In genomic region chr10:100482181-100482833, GRCh38 we compare ENCODE assay signal across 8 cellular contexts. TPM values are rescaled to one million over a fixed set of nuclear protein-coding genes. Genes with fewer than 3 reads are reported as not detected.
DNase-seq lines count a peak whose midpoint lies in the region; ATAC-seq and TF ChIP-seq lines count a peak whose summit lies in the region.

No MANE protein-coding gene starts in this region.

- H3K27me3 Mint-ChIP-seq in activated T-helper 1 cell treated with anti-CD3 and anti-CD28 coated beads, Interleukin-12 subunit alpha, Interleukin-12 subunit beta, Interleukin-2, Interleukin-4 antibody, amounts not matched to agents 30 ng/mL and 10 ng/mL and 1 ng/mL, durations not matched to agents 14 hours and 24 hours and 36 hours (ENCODE audit: insufficient read depth), result no peaks in the 10 kb centered on the region

- H2AFZ ChIP-seq in PC-3 (ENCODE audit: low read length), result peak overlapping the region; percentile 86
- H2AFZ ChIP-seq in fibroblast of lung (ENCODE audit: low read length), result peak overlapping the region; percentile 4

- H3K36me3 ChIP-seq in HUES48 (ENCODE audit: control insufficient read depth, insufficient read depth, low read length), result no peaks in the 10 kb centered on the region
- no peaks in the 10 kb centered on the region for H3K36me3 ChIP-seq in PC-3 (ENCODE audit: low read depth, low read length)
- H3K36me3 ChIP-seq in fibroblast of lung (ENCODE audit: control insufficient read depth, insufficient read depth, low read length), result no peaks in the 10 kb centered on the region

- DNase-seq in PC-3 (peak; percentile 55), fibroblast of lung (ENCODE audit: low read depth in 2 of 2) (peak; percentile 66 to 68), myocyte (ENCODE audit: low read depth) (peak; percentile 74)
- DNase-seq in activated T-helper 1 cell treated with anti-CD3 and anti-CD28 coated beads, Interleukin-12 subunit alpha, Interleukin-12 subunit beta, Interleukin-2, Interleukin-4 antibody, amounts not matched to agents 30 ng/mL and 10 ng/mL and 1 ng/mL, durations not matched to agents 14 hours and 24 hours and 36 hours (ENCODE audit: low spot score), result peak; percentile 49
- peak; percentile 78 for DNase-seq in stimulated activated CD8-positive, alpha-beta memory T cell treated with anti-CD3 and anti-CD28 coated beads, Interleukin-4, amount 100 ng/mL, for 48 hours

- H3K9ac ChIP-seq in HUES48 (ENCODE audit: low read depth, low read length) (peak overlapping the region; percentile 20; the same call in 1 of the 2 replicates), PC-3 (ENCODE audit: low read length) (no peak overlapping the region), fibroblast of lung (ENCODE audit: insufficient read depth, low read length) (no peak overlapping the region)

- H3K4me1 Mint-ChIP-seq in activated T-helper 1 cell treated with anti-CD3 and anti-CD28 coated beads, Interleukin-12 subunit alpha, Interleukin-12 subunit beta, Interleukin-2, Interleukin-4 antibody, amounts not matched to agents 30 ng/mL and 10 ng/mL and 1 ng/mL, durations not matched to agents 14 hours and 24 hours and 36 hours (ENCODE audit: low read depth), result peaks cover 48% of the 10 kb centered on the region

- TF ChIP-seq CTCF in GM12875 (IDR thresholded peaks at IDR 0.05; ENCODE audit: borderline replicate concordance, insufficient read depth, low read depth, low read length) (peak; percentile 89), PC-3 (conservative IDR thresholded peaks at IDR 0.05; ENCODE audit: low read depth, low read length) (peak; percentile 84), fibroblast of lung (conservative IDR thresholded peaks at IDR 0.05 in 1 of 2, IDR thresholded peaks at IDR 0.05 in 1 of 2; ENCODE audit: low read depth in 1 of 2, low read length in 2 of 2) (peak; percentile 78 to 83)

- POLR2A ChIA-PET in PC-3 (lab: Charles Lee; ENCODE audit: unreplicated experiment), result no interaction called here

- ATAC-seq in PC-3 (peak; percentile 67), GM18519 (IDR thresholded peaks at IDR 0.05; ENCODE audit: low FRiP score, unreplicated experiment) (no peak)

- peaks cover 27% of the 10 kb centered on the region for H3K36me3 Mint-ChIP-seq in activated T-helper 1 cell treated with anti-CD3 and anti-CD28 coated beads, Interleukin-12 subunit alpha, Interleukin-12 subunit beta, Interleukin-2, Interleukin-4 antibody, amounts not matched to agents 30 ng/mL and 10 ng/mL and 1 ng/mL, durations not matched to agents 14 hours and 24 hours and 36 hours (ENCODE audit: low read depth)

- no peaks in the 10 kb centered on the region for H3F3A ChIP-seq in PC-3 (ENCODE audit: low read length, unreplicated experiment)

- no peaks in the 10 kb centered on the region for H3K79me2 ChIP-seq in PC-3 (ENCODE audit: low read length)
- no peaks in the 10 kb centered on the region for H3K79me2 ChIP-seq in fibroblast of lung (ENCODE audit: control insufficient read depth, insufficient read depth, low read length)

- no TSS peak for BruUV-seq in PC-3 (replicated peaks; lab: Mats Ljungman, UMichigan)

- intact Hi-C loops in PC-3 (cut with micrococcal nuclease), result no loop called here
- intact Hi-C loops in activated T-helper 1 cell treated with anti-CD3 and anti-CD28 coated beads, Interleukin-12 subunit alpha, Interleukin-12 subunit beta, Interleukin-2, Interleukin-4 antibody, amounts not matched to agents 30 ng/mL and 10 ng/mL and 1 ng/mL, durations not matched to agents 14 hours and 24 hours and 36 hours (cut with micrococcal nuclease), result loop anchor here (1.0 kb wide), 2 partner anchors 26 to 36 kb away; no protein-coding TSS in a partner anchor

- H3K27ac ChIP-seq in HUES48 (ENCODE audit: low read depth, low read length) (no peak overlapping the region), PC-3 (ENCODE audit: low read length) (no peak overlapping the region), fibroblast of lung (ENCODE audit: insufficient read depth, low read length) (no peak overlapping the region)

- H3K4me3 ChIP-seq in GM12875 (ENCODE audit: low read depth, low read length) (peak overlapping the region; percentile 18), HUES48 (ENCODE audit: low read depth, low read length) (peak overlapping the region; percentile 63), PC-3 (ENCODE audit: low read length) (peak overlapping the region; percentile 74), fibroblast of lung (replicated peaks in 1 of 4; ENCODE audit: control extremely low read depth in 1 of 4, insufficient read depth in 1 of 4, low read depth in 3 of 4, low read length in 4 of 4) (peak overlapping the region; percentile 39 to 50 (median 44))

- no peaks in the 10 kb centered on the region for H3K9me2 ChIP-seq in PC-3 (replicated peaks; ENCODE audit: low read length)

- H4K20me1 ChIP-seq in PC-3 (ENCODE audit: low read length), result no peaks in the 10 kb centered on the region
- H4K20me1 ChIP-seq in fibroblast of lung (ENCODE audit: control insufficient read depth, extremely low read depth, insufficient read depth, low read length), result no peaks in the 10 kb centered on the region

- peak overlapping the region; percentile 42 for H3K27ac Mint-ChIP-seq in activated T-helper 1 cell treated with anti-CD3 and anti-CD28 coated beads, Interleukin-12 subunit alpha, Interleukin-12 subunit beta, Interleukin-2, Interleukin-4 antibody, amounts not matched to agents 30 ng/mL and 10 ng/mL and 1 ng/mL, durations not matched to agents 14 hours and 24 hours and 36 hours

- CTCF ChIA-PET in PC-3 (lab: Charles Lee), result interaction anchor here (0.9 to 1.7 kb wide), 5 partner anchors 14 to 140 kb away, joined by 3 to 20 read pairs (median 3); partner anchors contain the start of gene HIF1AN

- peaks cover 41% of the 10 kb centered on the region for H3K4me1 ChIP-seq in HUES48 (ENCODE audit: control insufficient read depth, insufficient read depth, low read length)
- H3K4me1 ChIP-seq in PC-3 (ENCODE audit: insufficient read depth, low read length), result no peaks in the 10 kb centered on the region
- H3K4me1 ChIP-seq in fibroblast of lung (ENCODE audit: control insufficient read depth, extremely low read depth, insufficient read depth, low read length), result no peaks in the 10 kb centered on the region

- H3K9me3 ChIP-seq in HUES48 (ENCODE audit: control insufficient read depth, insufficient read depth, low read length) (no peaks in the 10 kb centered on the region), PC-3 (ENCODE audit: low read length) (no peaks in the 10 kb centered on the region), fibroblast of lung (ENCODE audit: control insufficient read depth, insufficient read depth, low read depth, low read length) (no peaks in the 10 kb centered on the region)

- H3K4me2 ChIP-seq in PC-3 (ENCODE audit: low read length) (peak overlapping the region; percentile 91), fibroblast of lung (ENCODE audit: extremely low read depth, insufficient read depth, low read length) (peak overlapping the region; percentile 81)

- H3K4me3 Mint-ChIP-seq in activated T-helper 1 cell treated with anti-CD3 and anti-CD28 coated beads, Interleukin-12 subunit alpha, Interleukin-12 subunit beta, Interleukin-2, Interleukin-4 antibody, amounts not matched to agents 30 ng/mL and 10 ng/mL and 1 ng/mL, durations not matched to agents 14 hours and 24 hours and 36 hours, result peak overlapping the region; percentile 79

- H3K27me3 ChIP-seq in HUES48 (ENCODE audit: control insufficient read depth, insufficient read depth, low read length) (peaks cover 82% of the 10 kb centered on the region), PC-3 (ENCODE audit: low read length) (peaks cover 12% of the 10 kb centered on the region), fibroblast of lung (ENCODE audit: control insufficient read depth, insufficient read depth, low read length) (peaks cover 27% of the 10 kb centered on the region)

- H3K9me3 Mint-ChIP-seq in activated T-helper 1 cell treated with anti-CD3 and anti-CD28 coated beads, Interleukin-12 subunit alpha, Interleukin-12 subunit beta, Interleukin-2, Interleukin-4 antibody, amounts not matched to agents 30 ng/mL and 10 ng/mL and 1 ng/mL, durations not matched to agents 14 hours and 24 hours and 36 hours, result no peaks in the 10 kb centered on the region

RNA-seq across cellular contexts. Expression of gene WNT8B, which starts 19.5 kb away (rescaled TPM):
- total RNA-seq in PC-3 (2014; rRNA removed), result 0.29 TPM in 1 of 2 replicates, not detected in the other
- 0.10 and 0.24 TPM in 2 replicates for total RNA-seq in activated T-helper 1 cell treated with anti-CD3 and anti-CD28 coated beads, Interleukin-12 subunit alpha, Interleukin-12 subunit beta, Interleukin-2, Interleukin-4 antibody, amounts not matched to agents 30 ng/mL and 10 ng/mL and 1 ng/mL, durations not matched to agents 14 hours and 24 hours and 36 hours
- not detected in 2 replicates for total RNA-seq in fibroblast of lung
- not detected in 2 replicates for polyA plus RNA-seq in fibroblast of lung
- not detected in 2 replicates for polyA plus RNA-seq in fibroblast of lung (2012)
- polyA minus RNA-seq in fibroblast of lung (ENCODE audit: low replicate concordance), result not detected in 2 replicates
- not detected in 2 replicates for total RNA-seq in myocyte
- not detected for polyA plus RNA-seq in myocyte (2012)

RNA-seq across cellular contexts. Expression of gene SEC31B, which starts 37.4 kb away (rescaled TPM):
- total RNA-seq in PC-3 (2014; rRNA removed) (1.5 and 1.6 TPM in 2 replicates), fibroblast of lung (2.3 and 3.0 TPM in 2 replicates), myocyte (4.9 and 6.9 TPM in 2 replicates)
- 42.3 and 50.5 TPM in 2 replicates for total RNA-seq in activated T-helper 1 cell treated with anti-CD3 and anti-CD28 coated beads, Interleukin-12 subunit alpha, Interleukin-12 subunit beta, Interleukin-2, Interleukin-4 antibody, amounts not matched to agents 30 ng/mL and 10 ng/mL and 1 ng/mL, durations not matched to agents 14 hours and 24 hours and 36 hours
- 1.8 and 2.7 TPM in 2 replicates for polyA plus RNA-seq in fibroblast of lung
- 0.81 and 1.5 TPM in 2 replicates for polyA plus RNA-seq in fibroblast of lung (2012)
- polyA minus RNA-seq in fibroblast of lung (ENCODE audit: low replicate concordance), result 1.5 and 3.4 TPM in 2 replicates
- polyA plus RNA-seq in myocyte (2012), result 7.2 TPM

RNA-seq across cellular contexts. Expression of gene NDUFB8, which starts 47.4 kb away (rescaled TPM):
- 365 and 399 TPM in 2 replicates for total RNA-seq in PC-3 (2014; rRNA removed)
- 292 and 304 TPM in 2 replicates for total RNA-seq in activated T-helper 1 cell treated with anti-CD3 and anti-CD28 coated beads, Interleukin-12 subunit alpha, Interleukin-12 subunit beta, Interleukin-2, Interleukin-4 antibody, amounts not matched to agents 30 ng/mL and 10 ng/mL and 1 ng/mL, durations not matched to agents 14 hours and 24 hours and 36 hours
- total RNA-seq in fibroblast of lung, result 154 and 167 TPM in 2 replicates
- polyA plus RNA-seq in fibroblast of lung, result 160 and 177 TPM in 2 replicates
- 261 and 287 TPM in 2 replicates for polyA plus RNA-seq in fibroblast of lung (2012)
- polyA minus RNA-seq in fibroblast of lung (ENCODE audit: low replicate concordance), result 96.7 and 160 TPM in 2 replicates
- total RNA-seq in myocyte, result 145 and 161 TPM in 2 replicates
- 215 TPM for polyA plus RNA-seq in myocyte (2012)

RNA-seq across cellular contexts. Expression of gene HIF1AN, which starts 53.4 kb away (rescaled TPM):
- total RNA-seq in PC-3 (2014; rRNA removed) (4.5 TPM in 2 replicates), fibroblast of lung (10.3 and 14.2 TPM in 2 replicates), myocyte (20.9 and 23.9 TPM in 2 replicates)
- 46.5 and 54.1 TPM in 2 replicates for total RNA-seq in activated T-helper 1 cell treated with anti-CD3 and anti-CD28 coated beads, Interleukin-12 subunit alpha, Interleukin-12 subunit beta, Interleukin-2, Interleukin-4 antibody, amounts not matched to agents 30 ng/mL and 10 ng/mL and 1 ng/mL, durations not matched to agents 14 hours and 24 hours and 36 hours
- polyA plus RNA-seq in fibroblast of lung, result 16.6 and 26.6 TPM in 2 replicates
- 26.0 and 30.2 TPM in 2 replicates for polyA plus RNA-seq in fibroblast of lung (2012)
- polyA minus RNA-seq in fibroblast of lung (ENCODE audit: low replicate concordance), result 31.8 and 38.5 TPM in 2 replicates
- polyA plus RNA-seq in myocyte (2012), result 52.4 TPM

Comparison
In these comparisons a context has a peak if more than half of its experiments do, and no peak if none do; other contexts are left out.
1. H3K4me3 ChIP-seq: peak in every context shown above with its lines; median percentile 74 in PC-3; 63 in HUES48; 44 in fibroblast of lung; 18 in GM12875.